Comparison of ENCODE assay signal across 16 cellular contexts in genomic region chr2:60498176-60499081, GRCh38. TPM values are rescaled to one million over a fixed set of nuclear protein-coding genes. Genes with fewer than 3 reads are reported as not detected.
DNase-seq lines count a peak whose midpoint lies in the region; ATAC-seq, FAIRE-seq and TF ChIP-seq lines count a peak whose summit lies in the region.
"Had no signal": no experiment of that assay in that cellular context is flagged by ENCODE, and none has a peak within 500 bp of the region (broad histone marks: within the 10 kb centered on the region; RNA-seq: fewer than 3 reads in every experiment).

No MANE protein-coding gene starts in this region.

- H3K79me2 ChIP-seq in PC-9 (ENCODE audit: low read depth), result no peaks in the 10 kb centered on the region

- H3K4me2 ChIP-seq in PC-9, result no peak overlapping the region

- H3K4me1 ChIP-seq in naive thymus-derived CD4-positive, alpha-beta T cell (ENCODE audit: control insufficient read depth in 2 of 2, insufficient read depth in 2 of 2, low read length in 2 of 2), result no peaks in the 10 kb centered on the region
- no peaks in the 10 kb centered on the region for H3K4me1 ChIP-seq in tibial artery
- no peaks in the 10 kb centered on the region for H3K4me1 ChIP-seq in PC-9 (replicated peaks; ENCODE audit: insufficient read depth)
- H3K4me1 ChIP-seq: tibial nerve had no signal

- POLR2A ChIA-PET in naive thymus-derived CD4-positive, alpha-beta T cell (lab: Charles Lee), result no interaction called here
- POLR2A ChIA-PET in PC-9 (lab: Charles Lee; ENCODE audit: unreplicated experiment), result no interaction called here

- peaks cover 0 to 35% (median 12%) of the 10 kb centered on the region in 5 donors for H3K27me3 Mint-ChIP-seq in naive thymus-derived CD4-positive, alpha-beta T cell

- H3K9me3 Mint-ChIP-seq in naive thymus-derived CD4-positive, alpha-beta T cell, result no peaks in the 10 kb centered on the region
- H3K9me3 Mint-ChIP-seq: neural crest cell had no signal

- TF ChIP-seq CTCF in tibial artery (IDR thresholded peaks at IDR 0.05), result no peak
- no peak for TF ChIP-seq CTCF in PC-9 (conservative IDR thresholded peaks at IDR 0.05)

- H3K27ac ChIP-seq in naive thymus-derived CD4-positive, alpha-beta T cell (ENCODE audit: low read depth, low read length), result no peak overlapping the region
- H3K27ac ChIP-seq in tibial artery (no peak overlapping the region), PC-9 (no peak overlapping the region)
- H3K27ac ChIP-seq: tibial nerve had no signal

- H4K20me1 ChIP-seq in PC-9 (ENCODE audit: insufficient read depth), result no peaks in the 10 kb centered on the region

- no peak overlapping the region for H3K4me3 ChIP-seq in naive thymus-derived CD4-positive, alpha-beta T cell (ENCODE audit: low read length)
- no peak overlapping the region for H3K4me3 ChIP-seq in tibial artery
- H3K4me3 ChIP-seq in PC-9, result no peak overlapping the region
- H3K4me3 ChIP-seq: heart right ventricle, skin epidermis, tibial nerve had no signal

- no peak overlapping the region for H3K4me3 Mint-ChIP-seq in naive thymus-derived CD4-positive, alpha-beta T cell
- H3K4me3 Mint-ChIP-seq: neural crest cell had no signal

- intact Hi-C loops in naive thymus-derived CD4-positive, alpha-beta T cell (cut with micrococcal nuclease), result no loop called here
- intact Hi-C loops in tibial artery (cut with DNase I; ENCODE audit: low total_unique reads) (no loop called here), PC-9 (cut with micrococcal nuclease; ENCODE audit: unreplicated experiment) (no loop called here)

- ATAC-seq in GM18519 (IDR thresholded peaks at IDR 0.05; ENCODE audit: low FRiP score, unreplicated experiment) (peak; percentile 45), GM21447 (IDR thresholded peaks at IDR 0.05; ENCODE audit: unreplicated experiment) (peak; percentile 59), HG03159 (IDR thresholded peaks at IDR 0.05; ENCODE audit: unreplicated experiment) (peak; percentile 62)
- ATAC-seq in naive thymus-derived CD4-positive, alpha-beta T cell, result peak; percentile 34

- BruUV-seq in PC-9 (replicated peaks; lab: Mats Ljungman, UMichigan), result no TSS peak

- no peak overlapping the region for H3K27ac Mint-ChIP-seq in naive thymus-derived CD4-positive, alpha-beta T cell

- CTCF ChIA-PET in naive thymus-derived CD4-positive, alpha-beta T cell (lab: Charles Lee), result interaction anchor here (1.5 kb wide), 1 partner anchor 84 kb away, joined by 4 read pairs; no protein-coding TSS in a partner anchor
- CTCF ChIA-PET in PC-9 (lab: Charles Lee), result no interaction called here

- H3K36me3 ChIP-seq in naive thymus-derived CD4-positive, alpha-beta T cell (ENCODE audit: control insufficient read depth in 2 of 3, insufficient read depth in 3 of 3, low read length in 3 of 3), result no peaks in the 10 kb centered on the region
- H3K36me3 ChIP-seq in tibial artery (no peaks in the 10 kb centered on the region), PC-9 (ENCODE audit: low read depth) (no peaks in the 10 kb centered on the region)
- H3K36me3 ChIP-seq: heart right ventricle, tibial nerve had no signal

- no peaks in the 10 kb centered on the region for H3K27me3 ChIP-seq in naive thymus-derived CD4-positive, alpha-beta T cell (ENCODE audit: control insufficient read depth in 2 of 2, insufficient read depth in 2 of 2, low read length in 2 of 2)
- H3K27me3 ChIP-seq in tibial artery, result peaks cover 0 to 11% of the 10 kb centered on the region in 2 donors
- peaks cover 98% of the 10 kb centered on the region for H3K27me3 ChIP-seq in PC-9 (ENCODE audit: insufficient read depth, low read depth)
- H3K27me3 ChIP-seq: tibial nerve had no signal

- no peak for FAIRE-seq in urothelium cell line (lab: Jason Lieb, UNC)
- FAIRE-seq: D721Med had no signal

- no peak overlapping the region for H2AFZ ChIP-seq in PC-9

- no peaks in the 10 kb centered on the region for H3K36me3 Mint-ChIP-seq in naive thymus-derived CD4-positive, alpha-beta T cell

- no peak for DNase-seq in naive thymus-derived CD4-positive, alpha-beta T cell
- DNase-seq in tibial artery (no peak), PC-9 (no peak), dedifferentiated amniotic fluid mesenchymal stem cell (ENCODE audit: extremely low spot score) (no peak), urothelium cell line (ENCODE audit: low spot score) (no peak)
- DNase-seq: activated CD4-positive, alpha-beta T cell treated with anti-CD3 and anti-CD28 coated beads for 48 hours; heart right ventricle; SW 1271 had no signal

- no peaks in the 10 kb centered on the region for H3K9me3 ChIP-seq in naive thymus-derived CD4-positive, alpha-beta T cell (ENCODE audit: control insufficient read depth in 2 of 3, low read length in 3 of 3)
- H3K9me3 ChIP-seq in tibial artery (no peaks in the 10 kb centered on the region), PC-9 (ENCODE audit: insufficient read depth, low read depth) (no peaks in the 10 kb centered on the region)
- H3K9me3 ChIP-seq: heart right ventricle, tibial nerve had no signal

- no peaks in the 10 kb centered on the region for H3K4me1 Mint-ChIP-seq in naive thymus-derived CD4-positive, alpha-beta T cell

- H3F3A ChIP-seq in PC-9 (ENCODE audit: insufficient read depth, low read depth), result no peaks in the 10 kb centered on the region

- no peaks in the 10 kb centered on the region for H3K9me2 ChIP-seq in PC-9 (ENCODE audit: insufficient read depth)

RNA-seq across cellular contexts. Expression of gene BCL11A, which starts 55.0 kb away (rescaled TPM):
- 10 to 100 TPM in 1 of 5 experiments, 1 to 10 TPM in 3, not detected in 1; 1.6 to 26.2 (median 4.4) TPM for total RNA-seq in naive thymus-derived CD4-positive, alpha-beta T cell
- polyA plus RNA-seq in naive thymus-derived CD4-positive, alpha-beta T cell, result 1 to 10 TPM; 1.5 to 2.8 TPM
- total RNA-seq in PC-9 (2021), result not detected in 2 replicates
- total RNA-seq: M059J had no signal
